5 cellular contexts compared by ENCODE assay signal in the genomic region with DNA sequence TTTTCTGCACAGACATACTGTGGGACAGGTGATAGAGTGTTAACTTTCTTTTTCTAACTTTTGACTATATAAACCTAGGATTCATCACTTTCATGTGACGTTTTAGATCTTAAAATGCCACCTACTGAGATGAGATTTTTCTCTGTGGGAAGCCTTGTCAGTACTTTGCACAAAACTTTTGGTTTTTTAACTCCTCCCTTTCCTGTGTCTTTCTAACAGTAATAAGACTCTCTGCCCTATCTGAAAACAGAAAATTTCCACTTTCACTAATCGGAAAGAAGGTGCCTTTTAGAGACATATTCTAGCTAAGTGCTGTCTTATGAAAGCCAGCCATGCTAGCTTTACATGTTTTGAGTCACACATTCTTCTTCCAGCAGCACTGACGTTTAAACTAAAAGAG.
A peak's percentile ranks its signal among the peaks of the same experiment; 100 is the strongest.
DNase-seq lines count a peak whose midpoint lies in the region; ATAC-seq lines count a peak whose summit lies in the region.
"Not testable (repeated sequence)": the region's sequence is repeated elsewhere in the genome, so short reads cannot be mapped to it uniquely, and the experiment has no call there.

No MANE protein-coding gene starts in this region.

- H3K4me3 Mint-ChIP-seq in activated CD4-positive, alpha-beta T cell treated with anti-CD3 and anti-CD28 coated beads for 36 hours; stimulated activated naive CD8-positive, alpha-beta T cell treated with anti-CD3 and anti-CD28 coated beads, Interleukin-15, amount 100 ng/mL, for 72 hours: not testable (repeated sequence)

- H3K27me3 Mint-ChIP-seq in activated CD4-positive, alpha-beta T cell treated with anti-CD3 and anti-CD28 coated beads for 36 hours; stimulated activated naive CD8-positive, alpha-beta T cell treated with anti-CD3 and anti-CD28 coated beads, Interleukin-15, amount 100 ng/mL, for 72 hours: not testable (repeated sequence)

- CTCF ChIA-PET in activated CD4-positive, alpha-beta T cell treated with anti-CD3 and anti-CD28 coated beads for 36 hours (lab: Charles Lee), result not testable (repeated sequence)

- POLR2A ChIA-PET in activated CD4-positive, alpha-beta T cell treated with anti-CD3 and anti-CD28 coated beads for 36 hours (lab: Charles Lee), result not testable (repeated sequence)

- not testable (repeated sequence) for H3K4me1 Mint-ChIP-seq in activated CD4-positive, alpha-beta T cell treated with anti-CD3 and anti-CD28 coated beads for 36 hours; stimulated activated naive CD8-positive, alpha-beta T cell treated with anti-CD3 and anti-CD28 coated beads, Interleukin-15, amount 100 ng/mL, for 72 hours

- ATAC-seq in GM18868 (IDR thresholded peaks at IDR 0.05; ENCODE audit: unreplicated experiment) (peak; percentile 39), HG03066 (IDR thresholded peaks at IDR 0.05; ENCODE audit: low read depth, unreplicated experiment) (peak; percentile 57)
- peak; percentile 16 for ATAC-seq in activated CD4-positive, alpha-beta T cell treated with anti-CD3 and anti-CD28 coated beads for 36 hours
- ATAC-seq in activated naive CD4-positive, alpha-beta T cell treated with anti-CD3 and anti-CD28 coated beads, Interleukin-2, amount 50 U/mL, for 72 hours, result peak; percentile 24 to 61
- ATAC-seq in stimulated activated naive CD8-positive, alpha-beta T cell treated with anti-CD3 and anti-CD28 coated beads, Interleukin-15, amount 100 ng/mL, for 72 hours, result peak; percentile 72

- not testable (repeated sequence) for H3K27ac Mint-ChIP-seq in activated CD4-positive, alpha-beta T cell treated with anti-CD3 and anti-CD28 coated beads for 36 hours; activated naive CD4-positive, alpha-beta T cell treated with anti-CD3 and anti-CD28 coated beads, Interleukin-2, amount 50 U/mL, for 72 hours; stimulated activated naive CD8-positive, alpha-beta T cell treated with anti-CD3 and anti-CD28 coated beads, Interleukin-15, amount 100 ng/mL, for 72 hours

- intact Hi-C loops in activated CD4-positive, alpha-beta T cell treated with anti-CD3 and anti-CD28 coated beads for 36 hours (cut with DNase I, micrococcal nuclease), result not testable (repeated sequence)

- H3K36me3 Mint-ChIP-seq in activated CD4-positive, alpha-beta T cell treated with anti-CD3 and anti-CD28 coated beads for 36 hours (ENCODE audit: low read depth); activated naive CD4-positive, alpha-beta T cell treated with anti-CD3 and anti-CD28 coated beads, Interleukin-2, amount 50 U/mL, for 72 hours: not testable (repeated sequence)

- not testable (repeated sequence) for H3K9me3 Mint-ChIP-seq in activated CD4-positive, alpha-beta T cell treated with anti-CD3 and anti-CD28 coated beads for 36 hours (ENCODE audit: low read depth); activated naive CD4-positive, alpha-beta T cell treated with anti-CD3 and anti-CD28 coated beads, Interleukin-2, amount 50 U/mL, for 72 hours; stimulated activated naive CD8-positive, alpha-beta T cell treated with anti-CD3 and anti-CD28 coated beads, Interleukin-15, amount 100 ng/mL, for 72 hours

- DNase-seq in activated CD4-positive, alpha-beta T cell treated with anti-CD3 and anti-CD28 coated beads for 36 hours; activated naive CD4-positive, alpha-beta T cell treated with anti-CD3 and anti-CD28 coated beads, Interleukin-2, amount 50 U/mL, for 72 hours (ENCODE audit: low spot score in 2 of 2); stimulated activated naive CD8-positive, alpha-beta T cell treated with anti-CD3 and anti-CD28 coated beads, Interleukin-15, amount 100 ng/mL, for 72 hours: not testable (repeated sequence)

Comparison
In these comparisons a context has a peak if more than half of its experiments do, and no peak if none do; other contexts are left out.
1. ATAC-seq: peak in every context shown above with its lines; median percentile 72 in stimulated activated naive CD8-positive, alpha-beta T cell treated with anti-CD3 and anti-CD28 coated beads, Interleukin-15, amount 100 ng/mL, for 72 hours; 57 in HG03066; 42 in activated naive CD4-positive, alpha-beta T cell treated with anti-CD3 and anti-CD28 coated beads, Interleukin-2, amount 50 U/mL, for 72 hours; 39 in GM18868; 16 in activated CD4-positive, alpha-beta T cell treated with anti-CD3 and anti-CD28 coated beads for 36 hours.